31 cellular contexts compared by ENCODE assay signal in the genomic region with DNA sequence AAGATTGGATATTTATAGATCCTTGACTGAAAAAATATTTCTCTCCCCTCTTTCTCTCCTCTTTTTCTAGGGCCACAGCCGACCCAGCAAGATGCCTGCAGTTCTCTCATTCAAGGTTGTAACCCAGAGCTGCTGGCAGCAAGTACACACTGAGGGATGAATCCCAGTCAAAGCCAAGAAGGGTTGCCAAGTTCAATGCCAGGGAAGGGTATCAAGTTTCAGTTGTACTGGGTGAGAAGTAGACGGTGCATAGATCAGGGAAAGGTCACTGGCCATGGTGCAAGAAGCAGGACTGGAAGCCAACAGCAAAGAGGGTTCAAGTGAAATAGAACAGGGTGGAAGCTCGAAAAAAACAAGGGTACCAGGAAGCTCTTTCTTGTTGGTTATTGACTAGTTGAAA.
A peak's percentile ranks its signal among the peaks of the same experiment; 100 is the strongest.
DNase-seq lines count a peak whose midpoint lies in the region; ATAC-seq, FAIRE-seq and TF ChIP-seq lines count a peak whose summit lies in the region.
"Had no signal": no experiment of that assay in that cellular context is flagged by ENCODE, and none has a peak within 500 bp of the region (broad histone marks: within the 10 kb centered on the region; RNA-seq: fewer than 3 reads in every experiment).

No MANE protein-coding gene starts in this region.

- BruUV-seq in HepG2 (replicated peaks; lab: Mats Ljungman, UMichigan): no TSS peak

- H3K4me3 ChIP-seq in liver (ENCODE audit: low read depth in 1 of 3, low read length in 3 of 3): no peak overlapping the region
- H3K4me3 ChIP-seq in HepG2 (replicated peaks in 1 of 3; ENCODE audit: insufficient read depth in 1 of 3, low read depth in 2 of 3, low read length in 3 of 3): no peak overlapping the region
- no peak overlapping the region for H3K4me3 ChIP-seq in pancreas
- no peak overlapping the region for H3K4me3 ChIP-seq in tibial nerve
- H3K4me3 ChIP-seq: GM12878, mucosa of descending colon, PC-9, uterus had no signal

- CTCF ChIA-PET in HepG2 (lab: Yijun Ruan, JAX; ENCODE audit: low intra/inter-chr PET ratio, low total read pairs): no interaction called here

- POLR2A ChIA-PET in HepG2 (lab: Yijun Ruan, JAX): no interaction called here

- no peak overlapping the region for H2AFZ ChIP-seq in HepG2 (ENCODE audit: low read length)
- H2AFZ ChIP-seq: PC-9 had no signal

- no peaks in the 10 kb centered on the region for H3K27me3 ChIP-seq in liver (ENCODE audit: control insufficient read depth in 4 of 4, insufficient read depth in 4 of 4, low read length in 3 of 4)
- H3K27me3 ChIP-seq in HepG2 (ENCODE audit: control insufficient read depth in 1 of 2, insufficient read depth in 2 of 2, low read length in 2 of 2): peaks cover 0 to 9% of the 10 kb centered on the region in 2 experiments; a peak in 4 of 5 replicates
- no peaks in the 10 kb centered on the region for H3K27me3 ChIP-seq in pancreas
- H3K27me3 ChIP-seq in tibial nerve: no peaks in the 10 kb centered on the region
- H3K27me3 ChIP-seq: uterus had no signal

- intact Hi-C loops in HepG2 (cut with micrococcal nuclease; ENCODE audit: unreplicated experiment) (no loop called here), pancreas (cut with DNase I) (no loop called here)

- no peak for DNase-seq in HepG2 (ENCODE audit: low spot score)
- DNase-seq in fibroblast of gingiva (ENCODE audit: low read depth): peak; percentile 64
- peak in 4 of 6 donors; percentile 54 to 76 (median 71) for DNase-seq in pancreas
- no peak for DNase-seq in tibial nerve (ENCODE audit: low spot score in 2 of 2)
- DNase-seq: ACHN; activated CD4-positive, alpha-beta T cell treated with anti-CD3 and anti-CD28 coated beads, Interleukin-2, amount 50 U/mL, for 48 hours; activated CD4-positive, CD25-positive, alpha-beta regulatory T cell treated with anti-CD3 and anti-CD28 coated beads, Interleukin-2, amount 50 U/mL, for 72 hours; activated naive CD8-positive, alpha-beta T cell treated with anti-CD3 and anti-CD28 coated beads, Interleukin-2, amount 50 U/mL, for 24 hours; activated T-cell treated with anti-CD3 and anti-CD28 coated beads, Interleukin-2, amount 50 U/mL, for 48 hours; CD8-positive, alpha-beta T cell; dermis blood vessel endothelial cell; DMS153; endodermal cell; foreskin melanocyte; H7; mucosa of descending colon; NCI-H1436 treated with DMSO at 0.1 percent for 48 hours; NCI-H526; occipital lobe; PC-9; stimulated activated CD4-positive, alpha-beta T cell treated with anti-CD3 and anti-CD28 coated beads, Interleukin-1b, Interleukin-23, amount 100 ng/mL, for 48 hours; stimulated activated naive CD4-positive, alpha-beta T cell treated with Interleukin-2 at 50 U/mL for 16 hours; T-helper 2 cell; uterus had no signal

- no peak overlapping the region for H3K27ac ChIP-seq in liver (ENCODE audit: low read depth in 1 of 2, low read length in 2 of 2)
- H3K27ac ChIP-seq in HepG2 (ENCODE audit: extremely low read length, insufficient read depth, low read length): no peak overlapping the region
- H3K27ac ChIP-seq in pancreas: no peak overlapping the region
- no peak overlapping the region for H3K27ac ChIP-seq in tibial nerve
- H3K27ac ChIP-seq: HL-60, KMS-11, PC-9, uterus had no signal

- H3K9me3 ChIP-seq in liver (ENCODE audit: control insufficient read depth in 4 of 4, low read length in 3 of 4) (no peaks in the 10 kb centered on the region), HepG2 (ENCODE audit: low read length) (no peaks in the 10 kb centered on the region), pancreas (no peaks in the 10 kb centered on the region), tibial nerve (peaks cover 0 to 3% (median 0%) of the 10 kb centered on the region in 4 donors)
- H3K9me3 ChIP-seq: mucosa of descending colon, uterus had no signal

- H3K4me1 ChIP-seq in liver (ENCODE audit: control insufficient read depth in 4 of 4, insufficient read depth in 4 of 4, low read length in 3 of 4) (peaks cover 0 to 8% (median 5%) of the 10 kb centered on the region in 4 donors), HepG2 (ENCODE audit: insufficient read depth, low read length) (no peaks in the 10 kb centered on the region), pancreas (peaks cover 0 to 6% (median 3%) of the 10 kb centered on the region in 3 donors), tibial nerve (no peaks in the 10 kb centered on the region)
- H3K4me1 ChIP-seq: uterus had no signal

- WGBS in liver: 24% methylated on average over 3 of the region's 3 CpGs
- 1% methylated on average over 3 of the region's 3 CpGs for WGBS in HepG2 (ENCODE audit: low lambda C conversion rate)
- 23 to 25% methylated on average over 3 of the region's 3 CpGs for WGBS in pancreas, 2 donors
- WGBS in tibial nerve, 2 donors: 52 to 60% methylated on average over 3 of the region's 3 CpGs

- H3K79me2 ChIP-seq in HepG2 (ENCODE audit: insufficient read depth, low read length): no peaks in the 10 kb centered on the region

- H3K9ac ChIP-seq in liver (ENCODE audit: low read depth in 1 of 2, low read length in 2 of 2) (no peak overlapping the region), HepG2 (ENCODE audit: insufficient read depth, low read depth, low read length) (no peak overlapping the region)
- H3K9ac ChIP-seq: KMS-11 had no signal

- ATAC-seq in HepG2 (no peak), pancreas (peak; percentile 95 to 100 (median 100)), GM18498 (IDR thresholded peaks at IDR 0.05; ENCODE audit: unreplicated experiment) (no peak), GM18861 (IDR thresholded peaks at IDR 0.05; ENCODE audit: unreplicated experiment) (no peak)
- ATAC-seq: activated naive CD8-positive, alpha-beta T cell treated with anti-CD3 and anti-CD28 coated beads, Interleukin-2, amount 50 U/mL, for 24 hours; CD8-positive, alpha-beta T cell; GM12878; mucosa of descending colon; SK-N-SH treated with all-trans-retinoic acid at 6 μM for 48 hours had no signal

- TF ChIP-seq RAD21 in liver (IDR thresholded peaks at IDR 0.05) (no peak), HepG2 (CRISPR knock-in tag; IDR thresholded peaks at IDR 0.05) (no peak)

- in situ Hi-C loops in HepG2 (cut with HindIII; ENCODE audit: extremely low pct_ligation_motif_present, low pct_unique_long_range_greater_than_20kb): no loop called here

- TF ChIP-seq EP300 in HepG2 (IDR thresholded peaks at IDR 0.05; ENCODE audit: low read depth in 2 of 2, low read length in 2 of 2): no peak
- no peak for TF ChIP-seq EP300 in HepG2 (CRISPR knock-in tag; IDR thresholded peaks at IDR 0.05; ENCODE audit: borderline replicate concordance)
- TF ChIP-seq EP300 in tibial nerve (IDR thresholded peaks at IDR 0.05): no peak

- no peak for TF ChIP-seq CTCF in liver (IDR thresholded peaks at IDR 0.05; ENCODE audit: low read depth, low read length, missing input control)
- no peak for TF ChIP-seq CTCF in HepG2 (CRISPR knock-in tag; IDR thresholded peaks at IDR 0.05)
- TF ChIP-seq CTCF in pancreas (IDR thresholded peaks at IDR 0.05): no peak
- TF ChIP-seq CTCF in tibial nerve (IDR thresholded peaks at IDR 0.05): no peak

- no peak overlapping the region for H3K4me2 ChIP-seq in HepG2 (ENCODE audit: low read depth, low read length)
- H3K4me2 ChIP-seq: KMS-11, PC-9 had no signal

- no peaks in the 10 kb centered on the region for H4K20me1 ChIP-seq in HepG2 (ENCODE audit: insufficient read depth, low read length)

- no peak for FAIRE-seq in HepG2 (lab: Jason Lieb, UNC)
- no peak for FAIRE-seq in pancreas (lab: Jason Lieb, UNC)
- FAIRE-seq: GM12878 had no signal

- H3K36me3 ChIP-seq in liver (ENCODE audit: control insufficient read depth in 4 of 4, insufficient read depth in 3 of 4, low read depth in 1 of 4, low read length in 3 of 4) (no peaks in the 10 kb centered on the region), HepG2 (replicated peaks in 1 of 2; ENCODE audit: control insufficient read depth in 1 of 2, insufficient read depth in 2 of 2, low read length in 2 of 2) (no peaks in the 10 kb centered on the region), pancreas (no peaks in the 10 kb centered on the region), tibial nerve (no peaks in the 10 kb centered on the region)
- H3K36me3 ChIP-seq: uterus had no signal

- TF ChIP-seq POLR2A in HepG2 (IDR thresholded peaks at IDR 0.05; ENCODE audit: insufficient read depth in 1 of 2, low read depth in 2 of 2, low read length in 2 of 2) (no peak), tibial nerve (IDR thresholded peaks at IDR 0.05) (no peak)

TF ChIP-seq in liver, 16 proteins besides CTCF, POLR2A, EP300 and RAD21:
- no peak for TF ChIP-seq EGR1 (IDR thresholded peaks at IDR 0.05; ENCODE audit: low read depth in 2 of 2)
- peak; percentile 33 to 65 for TF ChIP-seq HNF4A (conservative IDR thresholded peaks at IDR 0.05)
- peak in 1 of 2 donors; percentile 13 for TF ChIP-seq JUND (IDR thresholded peaks at IDR 0.05)
- peak; percentile 72 to 79 for TF ChIP-seq RXRA (IDR thresholded peaks at IDR 0.05)

TF ChIP-seq in HepG2, 621 proteins besides CTCF, POLR2A, EP300 and RAD21:
- no peak for TF ChIP-seq ZNF501 (CRISPR knock-in tag; IDR thresholded peaks at IDR 0.05)
- no peak for TF ChIP-seq RBFOX2 (IDR thresholded peaks at IDR 0.05; ENCODE audit: low read depth, low read length)

Comparison
In these comparisons a context has a peak if more than half of its experiments do, and no peak if none do; other contexts are left out.
1. ATAC-seq: peak in pancreas (4 of 4); none in HepG2 (single experiment), GM18498 (single experiment) and GM18861 (single experiment).
2. DNase-seq: peak in fibroblast of gingiva (single experiment) and pancreas (4 of 6); none in HepG2 (single experiment) and tibial nerve (0 of 2).